ENCODE assay signal across 27 cellular contexts in the genomic region with DNA sequence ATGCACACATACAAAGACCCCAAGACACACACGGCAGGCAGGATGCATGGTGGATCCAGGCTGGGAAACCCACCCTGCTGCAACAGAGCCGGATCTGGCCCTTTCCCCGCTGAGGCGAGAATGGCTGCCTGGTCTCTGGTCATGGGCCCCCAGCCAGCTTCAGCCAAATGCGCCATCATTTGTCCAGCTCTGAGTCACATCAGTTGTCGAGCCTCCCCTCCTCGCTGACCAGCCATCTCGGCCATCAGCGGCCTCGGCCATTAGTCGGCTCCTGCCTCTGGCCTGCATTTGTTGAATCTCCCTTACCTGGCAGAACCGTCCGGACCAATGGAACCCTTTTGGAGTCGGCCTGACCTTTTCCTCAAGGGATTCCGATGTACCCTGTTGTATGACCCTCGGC.
"Had no signal": no experiment of that assay in that cellular context is flagged by ENCODE, and none has a peak within 500 bp of the region (broad histone marks: within the 10 kb centered on the region; RNA-seq: fewer than 3 reads in every experiment).

No MANE protein-coding gene starts in this region.

- H3K9me3 ChIP-seq: adrenal gland, body of pancreas, SJSA1, SK-N-SH had no signal

- H3K27ac ChIP-seq: adrenal gland, body of pancreas, SJSA1 had no signal

- DNase-seq: activated CD4-positive, alpha-beta memory T cell treated with anti-CD3 and anti-CD28 coated beads for 36 hours; activated CD4-positive, alpha-beta T cell treated with anti-CD3 and anti-CD28 coated beads for 36 hours; activated CD4-positive, alpha-beta T cell treated with anti-CD3 and anti-CD28 coated beads, Interleukin-2, amount 50 U/mL, for 1 hour; activated CD8-positive, alpha-beta memory T cell treated with anti-CD3 and anti-CD28 coated beads, Interleukin-2, amount 50 U/mL, for 4 hours; activated gamma-delta T cell treated with Interleukin-2 at 50 U/mL for 16 hours; activated naive CD4-positive, alpha-beta T cell treated with anti-CD3 and anti-CD28 coated beads for 36 hours; activated T-cell treated with anti-CD3 and anti-CD28 coated beads for 4 hours; activated T-cell treated with anti-CD3 and anti-CD28 coated beads, Interleukin-2, amount 50 U/mL, for 4 hours; adrenal gland; body of pancreas; central memory CD4-positive, alpha-beta T cell; Kasumi-1; KG1; MM.1S; MV-4-11; NCI-H1092 treated with DMSO at 0.1 percent for 48 hours; NCI-H1417; NCI-H187 treated with DMSO at 0.1 percent for 48 hours; NCI-H2081; NCI-H226; NCI-H446 treated with DMSO at 0.1 percent for 48 hours; NCI-H69; SHP77 treated with DMSO at 0.1 percent for 48 hours; SK-N-SH had no signal

- H3K36me3 ChIP-seq: adrenal gland, SJSA1 had no signal

- FAIRE-seq: astrocyte, TTC549 had no signal

- H3K4me3 ChIP-seq: adrenal gland, body of pancreas, SJSA1 had no signal

- H3K4me2 ChIP-seq: SK-N-SH had no signal

- H3K9ac ChIP-seq: SK-N-SH had no signal
